Comparison of ENCODE assay signal across 2 cellular contexts in the genomic region with DNA sequence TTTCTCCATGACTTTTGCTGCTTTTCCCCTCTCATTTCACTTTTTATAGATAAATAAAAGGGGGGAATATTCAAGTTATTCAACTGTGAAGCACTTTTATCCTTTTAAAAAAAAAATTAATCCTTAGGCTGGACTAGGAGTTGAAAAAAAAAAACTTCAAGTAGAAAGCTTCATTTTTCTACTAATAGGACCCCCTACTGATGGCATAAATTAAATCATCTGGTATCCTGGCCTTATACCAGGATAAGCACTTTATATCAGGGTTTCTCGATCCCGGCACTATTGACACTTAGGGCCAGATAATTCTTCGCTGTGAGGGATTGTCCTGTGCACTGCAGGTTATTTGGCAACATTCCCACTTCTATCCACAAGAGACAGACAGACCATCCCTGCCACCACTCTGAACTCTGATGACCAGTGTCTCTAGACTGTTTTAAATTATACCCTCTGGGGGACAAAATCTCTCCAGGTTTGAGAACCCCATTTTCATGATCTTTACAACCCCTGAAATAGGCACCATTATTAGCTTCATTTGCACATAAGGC.
TF ChIP-seq lines count a peak whose summit lies in the region.

No MANE protein-coding gene starts in this region.

TF ChIP-seq in SK-N-SH, 30 proteins besides CTCF, POLR2A, EP300 and RAD21:
- TF ChIP-seq YY1 (IDR thresholded peaks at IDR 0.05; ENCODE audit: low read depth) (no peak), MXI1 (IDR thresholded peaks at IDR 0.05; ENCODE audit: low read depth, low read length) (no peak), MEF2A (IDR thresholded peaks at IDR 0.05; ENCODE audit: borderline replicate concordance, low read depth) (no peak), TCF12 (IDR thresholded peaks at IDR 0.05) (no peak), SIN3A (IDR thresholded peaks at IDR 0.05; ENCODE audit: borderline replicate concordance, low read depth, low read length) (no peak), FOXJ3 (CRISPR knock-in tag; IDR thresholded peaks at IDR 0.05) (no peak), NFIC (IDR thresholded peaks at IDR 0.05; ENCODE audit: borderline replicate concordance) (no peak), POLR2AphosphoS5 (IDR thresholded peaks at IDR 0.05; ENCODE audit: low read depth, low read length) (no peak), FOSL2 (IDR thresholded peaks at IDR 0.05; ENCODE audit: borderline replicate concordance, low read depth) (no peak), SMC3 (IDR thresholded peaks at IDR 0.05; ENCODE audit: low read depth, low read length) (no peak), RFX5 (IDR thresholded peaks at IDR 0.05; ENCODE audit: low read length) (no peak), ELF1 (IDR thresholded peaks at IDR 0.05) (no peak), FOXM1 (IDR thresholded peaks at IDR 0.05; ENCODE audit: low read depth) (no peak), EZH2phosphoT487 (IDR thresholded peaks at IDR 0.05; ENCODE audit: borderline replicate concordance, low read depth) (no peak), TEAD4 (IDR thresholded peaks at IDR 0.05; ENCODE audit: borderline replicate concordance, insufficient read depth) (no peak), NRF1 (IDR thresholded peaks at IDR 0.05; ENCODE audit: low read depth, low read length) (no peak), GATA2 (CRISPR knock-in tag; IDR thresholded peaks at IDR 0.05) (no peak)
- TF ChIP-seq, protein P1, sequence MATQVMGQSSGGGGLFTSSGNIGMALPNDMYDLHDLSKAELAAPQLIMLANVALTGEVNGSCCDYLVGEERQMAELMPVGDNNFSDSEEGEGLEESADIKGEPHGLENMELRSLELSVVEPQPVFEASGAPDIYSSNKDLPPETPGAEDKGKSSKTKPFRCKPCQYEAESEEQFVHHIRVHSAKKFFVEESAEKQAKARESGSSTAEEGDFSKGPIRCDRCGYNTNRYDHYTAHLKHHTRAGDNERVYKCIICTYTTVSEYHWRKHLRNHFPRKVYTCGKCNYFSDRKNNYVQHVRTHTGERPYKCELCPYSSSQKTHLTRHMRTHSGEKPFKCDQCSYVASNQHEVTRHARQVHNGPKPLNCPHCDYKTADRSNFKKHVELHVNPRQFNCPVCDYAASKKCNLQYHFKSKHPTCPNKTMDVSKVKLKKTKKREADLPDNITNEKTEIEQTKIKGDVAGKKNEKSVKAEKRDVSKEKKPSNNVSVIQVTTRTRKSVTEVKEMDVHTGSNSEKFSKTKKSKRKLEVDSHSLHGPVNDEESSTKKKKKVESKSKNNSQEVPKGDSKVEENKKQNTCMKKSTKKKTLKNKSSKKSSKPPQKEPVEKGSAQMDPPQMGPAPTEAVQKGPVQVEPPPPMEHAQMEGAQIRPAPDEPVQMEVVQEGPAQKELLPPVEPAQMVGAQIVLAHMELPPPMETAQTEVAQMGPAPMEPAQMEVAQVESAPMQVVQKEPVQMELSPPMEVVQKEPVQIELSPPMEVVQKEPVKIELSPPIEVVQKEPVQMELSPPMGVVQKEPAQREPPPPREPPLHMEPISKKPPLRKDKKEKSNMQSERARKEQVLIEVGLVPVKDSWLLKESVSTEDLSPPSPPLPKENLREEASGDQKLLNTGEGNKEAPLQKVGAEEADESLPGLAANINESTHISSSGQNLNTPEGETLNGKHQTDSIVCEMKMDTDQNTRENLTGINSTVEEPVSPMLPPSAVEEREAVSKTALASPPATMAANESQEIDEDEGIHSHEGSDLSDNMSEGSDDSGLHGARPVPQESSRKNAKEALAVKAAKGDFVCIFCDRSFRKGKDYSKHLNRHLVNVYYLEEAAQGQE (IDR thresholded peaks at IDR 0.05; ENCODE audit: low read depth, low read length) = no peak
- TF ChIP-seq, protein P2, sequence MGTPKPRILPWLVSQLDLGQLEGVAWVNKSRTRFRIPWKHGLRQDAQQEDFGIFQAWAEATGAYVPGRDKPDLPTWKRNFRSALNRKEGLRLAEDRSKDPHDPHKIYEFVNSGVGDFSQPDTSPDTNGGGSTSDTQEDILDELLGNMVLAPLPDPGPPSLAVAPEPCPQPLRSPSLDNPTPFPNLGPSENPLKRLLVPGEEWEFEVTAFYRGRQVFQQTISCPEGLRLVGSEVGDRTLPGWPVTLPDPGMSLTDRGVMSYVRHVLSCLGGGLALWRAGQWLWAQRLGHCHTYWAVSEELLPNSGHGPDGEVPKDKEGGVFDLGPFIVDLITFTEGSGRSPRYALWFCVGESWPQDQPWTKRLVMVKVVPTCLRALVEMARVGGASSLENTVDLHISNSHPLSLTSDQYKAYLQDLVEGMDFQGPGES (IDR thresholded peaks at IDR 0.05; ENCODE audit: low read depth, low read length) = no peak
- TF ChIP-seq, protein P3, sequence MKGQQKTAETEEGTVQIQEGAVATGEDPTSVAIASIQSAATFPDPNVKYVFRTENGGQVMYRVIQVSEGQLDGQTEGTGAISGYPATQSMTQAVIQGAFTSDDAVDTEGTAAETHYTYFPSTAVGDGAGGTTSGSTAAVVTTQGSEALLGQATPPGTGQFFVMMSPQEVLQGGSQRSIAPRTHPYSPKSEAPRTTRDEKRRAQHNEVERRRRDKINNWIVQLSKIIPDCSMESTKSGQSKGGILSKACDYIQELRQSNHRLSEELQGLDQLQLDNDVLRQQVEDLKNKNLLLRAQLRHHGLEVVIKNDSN (IDR thresholded peaks at IDR 0.05; ENCODE audit: borderline replicate concordance, low read depth) = no peak

TF ChIP-seq in SK-N-SH treated with all-trans-retinoic acid at 6 μM for 48 hours, 23 proteins besides CTCF, POLR2A, EP300 and RAD21:
- no peak for TF ChIP-seq ZNF565 (CRISPR knock-in tag; conservative IDR thresholded peaks at IDR 0.05; ENCODE audit: low read depth)
- TF ChIP-seq, protein P4, sequence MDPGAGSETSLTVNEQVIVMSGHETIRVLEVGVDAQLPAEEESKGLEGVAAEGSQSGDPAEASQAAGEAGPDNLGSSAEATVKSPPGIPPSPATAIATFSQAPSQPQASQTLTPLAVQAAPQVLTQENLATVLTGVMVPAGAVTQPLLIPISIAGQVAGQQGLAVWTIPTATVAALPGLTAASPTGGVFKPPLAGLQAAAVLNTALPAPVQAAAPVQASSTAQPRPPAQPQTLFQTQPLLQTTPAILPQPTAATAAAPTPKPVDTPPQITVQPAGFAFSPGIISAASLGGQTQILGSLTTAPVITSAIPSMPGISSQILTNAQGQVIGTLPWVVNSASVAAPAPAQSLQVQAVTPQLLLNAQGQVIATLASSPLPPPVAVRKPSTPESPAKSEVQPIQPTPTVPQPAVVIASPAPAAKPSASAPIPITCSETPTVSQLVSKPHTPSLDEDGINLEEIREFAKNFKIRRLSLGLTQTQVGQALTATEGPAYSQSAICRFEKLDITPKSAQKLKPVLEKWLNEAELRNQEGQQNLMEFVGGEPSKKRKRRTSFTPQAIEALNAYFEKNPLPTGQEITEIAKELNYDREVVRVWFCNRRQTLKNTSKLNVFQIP (CRISPR knock-in tag; IDR thresholded peaks at IDR 0.05; ENCODE audit: borderline replicate concordance, low read depth) = no peak
- TF ChIP-seq ESRRG (CRISPR knock-in tag; IDR thresholded peaks at IDR 0.05) = no peak
- no peak for TF ChIP-seq ZNF8 (CRISPR knock-in tag; IDR thresholded peaks at IDR 0.05)
- TF ChIP-seq ZC3H10 (CRISPR knock-in tag; IDR thresholded peaks at IDR 0.05) = no peak
- TF ChIP-seq, protein P5, sequence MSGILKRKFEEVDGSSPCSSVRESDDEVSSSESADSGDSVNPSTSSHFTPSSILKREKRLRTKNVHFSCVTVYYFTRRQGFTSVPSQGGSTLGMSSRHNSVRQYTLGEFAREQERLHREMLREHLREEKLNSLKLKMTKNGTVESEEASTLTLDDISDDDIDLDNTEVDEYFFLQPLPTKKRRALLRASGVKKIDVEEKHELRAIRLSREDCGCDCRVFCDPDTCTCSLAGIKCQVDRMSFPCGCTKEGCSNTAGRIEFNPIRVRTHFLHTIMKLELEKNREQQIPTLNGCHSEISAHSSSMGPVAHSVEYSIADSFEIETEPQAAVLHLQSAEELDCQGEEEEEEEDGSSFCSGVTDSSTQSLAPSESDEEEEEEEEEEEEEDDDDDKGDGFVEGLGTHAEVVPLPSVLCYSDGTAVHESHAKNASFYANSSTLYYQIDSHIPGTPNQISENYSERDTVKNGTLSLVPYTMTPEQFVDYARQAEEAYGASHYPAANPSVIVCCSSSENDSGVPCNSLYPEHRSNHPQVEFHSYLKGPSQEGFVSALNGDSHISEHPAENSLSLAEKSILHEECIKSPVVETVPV (CRISPR knock-in tag; IDR thresholded peaks at IDR 0.05) = no peak
- no peak for TF ChIP-seq ARNTL (CRISPR knock-in tag; IDR thresholded peaks at IDR 0.05; ENCODE audit: borderline replicate concordance, low read depth)
- TF ChIP-seq ZNF70 (CRISPR knock-in tag; IDR thresholded peaks at IDR 0.05) = no peak
- TF ChIP-seq, protein P6, sequence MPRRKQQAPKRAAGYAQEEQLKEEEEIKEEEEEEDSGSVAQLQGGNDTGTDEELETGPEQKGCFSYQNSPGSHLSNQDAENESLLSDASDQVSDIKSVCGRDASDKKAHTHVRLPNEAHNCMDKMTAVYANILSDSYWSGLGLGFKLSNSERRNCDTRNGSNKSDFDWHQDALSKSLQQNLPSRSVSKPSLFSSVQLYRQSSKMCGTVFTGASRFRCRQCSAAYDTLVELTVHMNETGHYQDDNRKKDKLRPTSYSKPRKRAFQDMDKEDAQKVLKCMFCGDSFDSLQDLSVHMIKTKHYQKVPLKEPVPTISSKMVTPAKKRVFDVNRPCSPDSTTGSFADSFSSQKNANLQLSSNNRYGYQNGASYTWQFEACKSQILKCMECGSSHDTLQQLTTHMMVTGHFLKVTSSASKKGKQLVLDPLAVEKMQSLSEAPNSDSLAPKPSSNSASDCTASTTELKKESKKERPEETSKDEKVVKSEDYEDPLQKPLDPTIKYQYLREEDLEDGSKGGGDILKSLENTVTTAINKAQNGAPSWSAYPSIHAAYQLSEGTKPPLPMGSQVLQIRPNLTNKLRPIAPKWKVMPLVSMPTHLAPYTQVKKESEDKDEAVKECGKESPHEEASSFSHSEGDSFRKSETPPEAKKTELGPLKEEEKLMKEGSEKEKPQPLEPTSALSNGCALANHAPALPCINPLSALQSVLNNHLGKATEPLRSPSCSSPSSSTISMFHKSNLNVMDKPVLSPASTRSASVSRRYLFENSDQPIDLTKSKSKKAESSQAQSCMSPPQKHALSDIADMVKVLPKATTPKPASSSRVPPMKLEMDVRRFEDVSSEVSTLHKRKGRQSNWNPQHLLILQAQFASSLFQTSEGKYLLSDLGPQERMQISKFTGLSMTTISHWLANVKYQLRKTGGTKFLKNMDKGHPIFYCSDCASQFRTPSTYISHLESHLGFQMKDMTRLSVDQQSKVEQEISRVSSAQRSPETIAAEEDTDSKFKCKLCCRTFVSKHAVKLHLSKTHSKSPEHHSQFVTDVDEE (CRISPR knock-in tag; IDR thresholded peaks at IDR 0.05) = no peak
- no peak for TF ChIP-seq BACH2 (CRISPR knock-in tag; IDR thresholded peaks at IDR 0.05; ENCODE audit: borderline replicate concordance)
- TF ChIP-seq, protein P7, sequence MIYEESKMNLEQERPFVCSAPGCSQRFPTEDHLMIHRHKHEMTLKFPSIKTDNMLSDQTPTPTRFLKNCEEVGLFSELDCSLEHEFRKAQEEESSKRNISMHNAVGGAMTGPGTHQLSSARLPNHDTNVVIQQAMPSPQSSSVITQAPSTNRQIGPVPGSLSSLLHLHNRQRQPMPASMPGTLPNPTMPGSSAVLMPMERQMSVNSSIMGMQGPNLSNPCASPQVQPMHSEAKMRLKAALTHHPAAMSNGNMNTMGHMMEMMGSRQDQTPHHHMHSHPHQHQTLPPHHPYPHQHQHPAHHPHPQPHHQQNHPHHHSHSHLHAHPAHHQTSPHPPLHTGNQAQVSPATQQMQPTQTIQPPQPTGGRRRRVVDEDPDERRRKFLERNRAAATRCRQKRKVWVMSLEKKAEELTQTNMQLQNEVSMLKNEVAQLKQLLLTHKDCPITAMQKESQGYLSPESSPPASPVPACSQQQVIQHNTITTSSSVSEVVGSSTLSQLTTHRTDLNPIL (CRISPR knock-in tag; IDR thresholded peaks at IDR 0.05; ENCODE audit: low read depth) = no peak
- no peak for TF ChIP-seq ZFP30 (CRISPR knock-in tag; IDR thresholded peaks at IDR 0.05)
- TF ChIP-seq TOX (CRISPR knock-in tag; IDR thresholded peaks at IDR 0.05; ENCODE audit: borderline replicate concordance) = no peak
- no peak for TF ChIP-seq CSDC2 (CRISPR knock-in tag; IDR thresholded peaks at IDR 0.05)
- TF ChIP-seq TCF4 (CRISPR knock-in tag; IDR thresholded peaks at IDR 0.05; ENCODE audit: borderline replicate concordance) = no peak
- TF ChIP-seq ISL1 (CRISPR knock-in tag; IDR thresholded peaks at IDR 0.05) = no peak
- TF ChIP-seq PPARA (CRISPR knock-in tag; IDR thresholded peaks at IDR 0.05; ENCODE audit: borderline replicate concordance) = no peak
- no peak for TF ChIP-seq GLIS3 (CRISPR knock-in tag; IDR thresholded peaks at IDR 0.05)
- TF ChIP-seq SNAI2 (CRISPR knock-in tag; IDR thresholded peaks at IDR 0.05) = no peak
TF ChIP-seq in SK-N-SH treated with all-trans-retinoic acid at 6 μM for 48 hours: peak in this region for 0.
